In genomic region chr22:33101550-33101949, GRCh38 we compare ENCODE assay signal across 13 cellular contexts. TPM values are rescaled to one million over a fixed set of nuclear protein-coding genes. Genes with fewer than 3 reads are reported as not detected.
A peak's percentile ranks its signal among the peaks of the same experiment; 100 is the strongest.
DNase-seq lines count a peak whose midpoint lies in the region.
"Had no signal": no experiment of that assay in that cellular context is flagged by ENCODE, and none has a peak within 500 bp of the region (broad histone marks: within the 10 kb centered on the region; RNA-seq: fewer than 3 reads in every experiment).

No MANE protein-coding gene starts in this region.

- DNase-seq in NCI-H2171 treated with DMSO at 0.1 percent for 48 hours (lab: John Stamatoyannopoulos, UW) (peak; percentile 43), NCI-H2171 (lab: John Stamatoyannopoulos, UW) (no peak), NCI-H524 (lab: John Stamatoyannopoulos, UW) (peak; percentile 49 to 87), SK-N-DZ (ENCODE audit: low spot score) (peak; percentile 87)
- no peak for DNase-seq in activated naive CD4-positive, alpha-beta T cell treated with Interleukin-2 at 50 U/mL for 16 hours
- no peak for DNase-seq in activated CD4-positive, alpha-beta T cell treated with anti-CD3 and anti-CD28 coated beads, Interleukin-2, amount 50 U/mL, for 1 hour
- DNase-seq: AML-193; Caco-2; Calu3; CD4-positive, alpha-beta T cell; CD8-positive, alpha-beta T cell; DMS79 treated with DMSO at 0.1 percent for 48 hours; GF-D8 had no signal

RNA-seq across cellular contexts. Expression of gene SYN3, which starts 43.4 kb away (rescaled TPM):
- 6.3 and 12.8 TPM in 2 replicates for polyA plus RNA-seq in SK-N-DZ (2014; cell fraction: cytosol; rRNA removed)
- polyA plus RNA-seq in SK-N-DZ (2014; cell fraction: nucleus; rRNA removed) = 7.2 and 13.7 TPM in 2 replicates

Comparison
In these comparisons a context has a peak if more than half of its experiments do, and no peak if none do; other contexts are left out.
1. DNase-seq: peak in NCI-H2171 treated with DMSO at 0.1 percent for 48 hours (single experiment), NCI-H524 (2 of 2) and SK-N-DZ (single experiment); none in NCI-H2171 (single experiment), activated naive CD4-positive, alpha-beta T cell treated with Interleukin-2 at 50 U/mL for 16 hours (single experiment) and activated CD4-positive, alpha-beta T cell treated with anti-CD3 and anti-CD28 coated beads, Interleukin-2, amount 50 U/mL, for 1 hour (single experiment).